8 cellular contexts compared by ENCODE assay signal in the genomic region with DNA sequence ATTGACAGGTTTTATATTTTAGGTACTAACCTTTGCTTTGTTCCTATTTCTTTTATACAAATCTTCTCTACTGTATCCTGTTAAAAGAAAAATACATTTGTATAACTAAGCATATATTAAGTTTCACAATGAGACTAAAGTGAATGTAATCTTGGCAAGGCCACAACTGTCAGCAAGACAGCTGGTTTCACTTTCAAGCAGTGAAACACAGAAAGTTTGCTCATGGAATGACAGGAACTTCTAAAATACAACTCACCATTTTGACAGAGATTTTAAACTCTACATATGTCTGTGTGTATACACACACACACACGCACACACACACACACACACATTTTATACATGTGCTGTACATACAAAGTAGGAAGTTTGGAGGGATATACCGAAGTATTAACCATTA.
DNase-seq lines count a peak whose midpoint lies in the region; ATAC-seq lines count a peak whose summit lies in the region.

No MANE protein-coding gene starts in this region.

- peak; percentile 39 for DNase-seq in EL
- peak; percentile 34 for DNase-seq in GM19240 (ENCODE audit: insufficient read length, low spot score)
- peak; percentile 48 for DNase-seq in RPMI8226
- DNase-seq in foreskin melanocyte = peak; percentile 7
- DNase-seq in DMS79 (lab: John Stamatoyannopoulos, UW) = no peak
- DNase-seq in DMS53 treated with DMSO at 0.1 percent for 48 hours (lab: John Stamatoyannopoulos, UW; ENCODE audit: unreplicated experiment) = no peak
- no peak for DNase-seq in NCI-H128 (lab: John Stamatoyannopoulos, UW; ENCODE audit: unreplicated experiment)

- no peak for ATAC-seq in GM19397 (IDR thresholded peaks at IDR 0.05; ENCODE audit: unreplicated experiment)

Comparison
In these comparisons a context has a peak if more than half of its experiments do, and no peak if none do; other contexts are left out.
1. DNase-seq: peak in EL (single experiment), GM19240 (single experiment), RPMI8226 (single experiment) and foreskin melanocyte (single experiment); none in DMS79 (single experiment), DMS53 treated with DMSO at 0.1 percent for 48 hours (single experiment) and NCI-H128 (single experiment).